23 cellular contexts compared by ENCODE assay signal in the genomic region with DNA sequence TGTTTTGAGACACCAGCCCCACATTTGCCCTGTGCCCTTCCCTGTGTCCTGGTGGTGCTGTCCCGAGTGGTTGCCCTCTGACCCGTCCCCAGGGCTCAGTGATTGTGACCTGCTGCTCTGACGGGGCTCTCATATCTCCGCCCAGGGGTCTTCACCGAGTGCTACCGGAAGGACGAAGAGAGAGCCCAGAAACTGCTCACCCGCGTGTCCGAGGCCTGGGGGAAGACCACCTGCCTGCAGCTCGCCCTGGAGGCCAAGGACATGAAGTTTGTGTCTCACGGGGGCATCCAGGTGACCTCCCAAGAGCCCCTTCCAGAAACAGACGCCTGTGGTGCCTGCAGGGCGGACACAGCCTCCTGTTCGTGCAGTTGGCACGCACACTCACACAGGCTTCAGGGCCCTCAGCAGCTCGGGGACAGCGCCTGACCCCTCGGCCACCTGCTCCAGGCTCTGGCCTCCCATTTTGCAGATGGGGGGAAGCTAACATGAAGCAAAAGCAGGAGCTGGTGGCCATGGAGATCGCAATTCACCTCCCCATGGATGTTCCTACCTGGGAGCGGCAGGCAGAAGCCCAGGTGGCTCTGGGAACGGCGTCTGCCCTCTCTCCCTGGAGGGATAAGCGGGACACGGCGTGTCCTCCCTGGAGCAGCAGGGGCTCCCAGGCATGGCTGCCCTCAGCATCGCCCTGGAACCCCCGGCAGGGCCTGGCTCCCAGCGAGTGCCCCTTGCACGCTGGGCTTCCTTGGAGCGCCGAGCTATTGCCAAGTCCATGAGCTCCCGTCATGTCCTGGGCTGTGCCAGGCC. TPM values are rescaled to one million over a fixed set of nuclear protein-coding genes. Genes with fewer than 3 reads are reported as not detected.
DNase-seq lines count a peak whose midpoint lies in the region; ATAC-seq, FAIRE-seq and TF ChIP-seq lines count a peak whose summit lies in the region.
"Had no signal": no experiment of that assay in that cellular context is flagged by ENCODE, and none has a peak within 500 bp of the region (broad histone marks: within the 10 kb centered on the region; RNA-seq: fewer than 3 reads in every experiment).

No MANE protein-coding gene starts in this region.

- H2AFZ ChIP-seq in HepG2 (ENCODE audit: low read length), result no peak overlapping the region

- H3K27me3 Mint-ChIP-seq in activated T-cell treated with anti-CD3 and anti-CD28 coated beads, Interleukin-2, amount 50 U/mL, for 24 hours, result no peaks in the 10 kb centered on the region
- H3K27me3 Mint-ChIP-seq in activated T-cell treated with anti-CD3 and anti-CD28 coated beads, Interleukin-2, amount 50 U/mL, for 72 hours (ENCODE audit: low read depth), result no peaks in the 10 kb centered on the region
- H3K27me3 Mint-ChIP-seq in natural killer cell (ENCODE audit: low read depth in 2 of 2) (no peaks in the 10 kb centered on the region), Caco-2 (ENCODE audit: insufficient read depth, unreplicated experiment) (no peaks in the 10 kb centered on the region)

- H3K79me2 ChIP-seq in HepG2 (ENCODE audit: insufficient read depth, low read length) (no peaks in the 10 kb centered on the region), mesendoderm (ENCODE audit: control insufficient read depth, insufficient read depth, low read length) (no peaks in the 10 kb centered on the region)

- no peak for TF ChIP-seq EP300 in HepG2 (IDR thresholded peaks at IDR 0.05; ENCODE audit: low read depth in 2 of 2, low read length in 2 of 2)
- no peak for TF ChIP-seq EP300 in HepG2 (CRISPR knock-in tag; IDR thresholded peaks at IDR 0.05; ENCODE audit: borderline replicate concordance)

- no peak overlapping the region for H4K5ac ChIP-seq in mesendoderm (ENCODE audit: low read length)

- H4K20me1 ChIP-seq in HepG2 (ENCODE audit: insufficient read depth, low read length), result no peaks in the 10 kb centered on the region

- CTCF ChIA-PET in HepG2 (lab: Yijun Ruan, JAX; ENCODE audit: low intra/inter-chr PET ratio, low total read pairs), result no interaction called here
- CTCF ChIA-PET in Caco-2 (lab: Charles Lee), result no interaction called here

- peaks cover 29% of the 10 kb centered on the region for H3K36me3 Mint-ChIP-seq in activated T-cell treated with anti-CD3 and anti-CD28 coated beads, Interleukin-2, amount 50 U/mL, for 24 hours (ENCODE audit: low read depth)
- no peaks in the 10 kb centered on the region for H3K36me3 Mint-ChIP-seq in activated T-cell treated with anti-CD3 and anti-CD28 coated beads, Interleukin-2, amount 50 U/mL, for 72 hours (ENCODE audit: insufficient read depth in 2 of 2)
- no peaks in the 10 kb centered on the region for H3K36me3 Mint-ChIP-seq in stimulated activated effector memory CD8-positive, alpha-beta T cell treated with anti-CD3 and anti-CD28 coated beads, Interleukin-12 subunit alpha, Interleukin-12 subunit beta, amount 100 ng/mL, for 72 hours
- H3K36me3 Mint-ChIP-seq in natural killer cell (no peaks in the 10 kb centered on the region), Caco-2 (ENCODE audit: insufficient read depth, unreplicated experiment) (no peaks in the 10 kb centered on the region)

- H3K4me1 Mint-ChIP-seq in activated T-cell treated with anti-CD3 and anti-CD28 coated beads, Interleukin-2, amount 50 U/mL, for 24 hours (ENCODE audit: low read depth), result no peaks in the 10 kb centered on the region
- no peaks in the 10 kb centered on the region for H3K4me1 Mint-ChIP-seq in activated T-cell treated with anti-CD3 and anti-CD28 coated beads, Interleukin-2, amount 50 U/mL, for 72 hours (ENCODE audit: low read depth)
- H3K4me1 Mint-ChIP-seq in stimulated activated effector memory CD8-positive, alpha-beta T cell treated with anti-CD3 and anti-CD28 coated beads, Interleukin-12 subunit alpha, Interleukin-12 subunit beta, amount 100 ng/mL, for 72 hours, result no peaks in the 10 kb centered on the region
- H3K4me1 Mint-ChIP-seq in natural killer cell, result peaks cover 0 to 4% of the 10 kb centered on the region in 2 donors
- no peaks in the 10 kb centered on the region for H3K4me1 Mint-ChIP-seq in Caco-2 (ENCODE audit: low read depth, unreplicated experiment)
- H3K4me1 Mint-ChIP-seq: CD14-positive monocyte had no signal

- H3K4ac ChIP-seq in mesendoderm (ENCODE audit: low read depth, low read length), result no peak overlapping the region

- FAIRE-seq in HepG2 (lab: Jason Lieb, UNC), result no peak
- FAIRE-seq: RCC 7860 had no signal

- H3K9ac ChIP-seq in HepG2 (ENCODE audit: insufficient read depth, low read depth, low read length), result no peak overlapping the region
- no peak overlapping the region for H3K9ac ChIP-seq in mesendoderm (ENCODE audit: low read length)

- H2BK120ac ChIP-seq in mesendoderm (ENCODE audit: low read depth, low read length), result no peak overlapping the region

- TF ChIP-seq POLR2A in HepG2 (IDR thresholded peaks at IDR 0.05; ENCODE audit: insufficient read depth in 1 of 2, low read depth in 2 of 2, low read length in 2 of 2), result no peak

- no peak for ATAC-seq in activated T-cell treated with anti-CD3 and anti-CD28 coated beads, Interleukin-2, amount 50 U/mL, for 72 hours (replicated peaks in 1 of 2)
- peak; percentile 12; the same call in 2 of the 3 replicates for ATAC-seq in HepG2
- ATAC-seq in stimulated activated effector memory CD8-positive, alpha-beta T cell treated with anti-CD3 and anti-CD28 coated beads, Interleukin-12 subunit alpha, Interleukin-12 subunit beta, amount 100 ng/mL, for 72 hours, result peak; percentile 32
- ATAC-seq in natural killer cell, result no peak

- no peak overlapping the region for H3K56ac ChIP-seq in mesendoderm (ENCODE audit: low read length)

- no peak overlapping the region for H3K18ac ChIP-seq in mesendoderm (ENCODE audit: low read length)

- 27% methylated on average over 12 of the region's 33 CpGs for WGBS in HepG2 (ENCODE audit: low lambda C conversion rate)
- no CpG with 5 or more reads among the region's 33 CpGs for whole genome bisulfite sequencing in mesendoderm (ENCODE audit: extremely low coverage, insufficient coverage, low lambda C conversion rate)

- no peak for TF ChIP-seq RAD21 in HepG2 (CRISPR knock-in tag; IDR thresholded peaks at IDR 0.05)

- H3K27me3 ChIP-seq in HepG2 (ENCODE audit: control insufficient read depth in 1 of 2, insufficient read depth in 2 of 2, low read length in 2 of 2) (peaks cover 12 to 47% of the 10 kb centered on the region in 2 experiments; a peak in 4 of 5 replicates), mesendoderm (ENCODE audit: insufficient read depth, low read length, poor library complexity) (no peaks in the 10 kb centered on the region), Caco-2 (replicated peaks; ENCODE audit: control insufficient read depth, insufficient read depth, low read length) (no peaks in the 10 kb centered on the region)

- no peaks in the 10 kb centered on the region for H3K79me1 ChIP-seq in mesendoderm (ENCODE audit: low read length)

- H3K9me3 ChIP-seq in HepG2 (ENCODE audit: low read length) (0 out of 2 replicates have a peak, but pooled peaks cover 7% of the 10 kb centered on the region), Caco-2 (no peaks in the 10 kb centered on the region; the same call in 1 of the 2 replicates)

- H3K4me1 ChIP-seq in HepG2 (ENCODE audit: insufficient read depth, low read length), result no peaks in the 10 kb centered on the region
- no peaks in the 10 kb centered on the region for H3K4me1 ChIP-seq in mesendoderm (ENCODE audit: control insufficient read depth, low read depth, low read length)
- H3K4me1 ChIP-seq in Caco-2, result no peaks in the 10 kb centered on the region

- H2AK5ac ChIP-seq in mesendoderm (ENCODE audit: low read length), result no peak overlapping the region

- no peak overlapping the region for H2BK5ac ChIP-seq in mesendoderm (ENCODE audit: low read length)

- no peak overlapping the region for H3K27ac Mint-ChIP-seq in activated T-cell treated with anti-CD3 and anti-CD28 coated beads, Interleukin-2, amount 50 U/mL, for 24 hours
- no peak overlapping the region for H3K27ac Mint-ChIP-seq in activated T-cell treated with anti-CD3 and anti-CD28 coated beads, Interleukin-2, amount 50 U/mL, for 72 hours
- no peak overlapping the region for H3K27ac Mint-ChIP-seq in stimulated activated effector memory CD8-positive, alpha-beta T cell treated with anti-CD3 and anti-CD28 coated beads, Interleukin-12 subunit alpha, Interleukin-12 subunit beta, amount 100 ng/mL, for 72 hours
- H3K27ac Mint-ChIP-seq in natural killer cell, result no peak overlapping the region
- H3K27ac Mint-ChIP-seq in Caco-2 (ENCODE audit: unreplicated experiment), result no peak overlapping the region

- no peak overlapping the region for H3K23ac ChIP-seq in mesendoderm (ENCODE audit: low read length)

- H3K36me3 ChIP-seq in HepG2 (replicated peaks in 1 of 2; ENCODE audit: control insufficient read depth in 1 of 2, insufficient read depth in 2 of 2, low read length in 2 of 2) (no peaks in the 10 kb centered on the region), mesendoderm (ENCODE audit: control insufficient read depth, insufficient read depth, low read length) (no peaks in the 10 kb centered on the region), Caco-2 (ENCODE audit: control insufficient read depth, insufficient read depth, low read length) (no peaks in the 10 kb centered on the region)

- H3K4me2 ChIP-seq in HepG2 (ENCODE audit: low read depth, low read length), result no peak overlapping the region
- H3K4me2 ChIP-seq in mesendoderm (ENCODE audit: low read length), result no peak overlapping the region

- BruUV-seq in HepG2 (replicated peaks; lab: Mats Ljungman, UMichigan), result no TSS peak
- BruUV-seq in Caco-2 (replicated peaks; lab: Mats Ljungman, UMichigan), result no TSS peak

- H3K4me3 ChIP-seq in HepG2 (replicated peaks in 1 of 3; ENCODE audit: insufficient read depth in 1 of 3, low read depth in 2 of 3, low read length in 3 of 3) (no peak overlapping the region), mesendoderm (ENCODE audit: low read length) (no peak overlapping the region), Caco-2 (ENCODE audit: low read depth, low read length) (no peak overlapping the region)

- H4K8ac ChIP-seq in mesendoderm (ENCODE audit: low read depth, low read length), result no peak overlapping the region

- H3K27ac ChIP-seq in HepG2 (ENCODE audit: extremely low read length, insufficient read depth, low read length) (no peak overlapping the region), mesendoderm (ENCODE audit: low read depth, low read length) (no peak overlapping the region)

- no peak overlapping the region for H3K4me3 Mint-ChIP-seq in activated T-cell treated with anti-CD3 and anti-CD28 coated beads, Interleukin-2, amount 50 U/mL, for 24 hours
- no peak overlapping the region for H3K4me3 Mint-ChIP-seq in activated T-cell treated with anti-CD3 and anti-CD28 coated beads, Interleukin-2, amount 50 U/mL, for 72 hours
- H3K4me3 Mint-ChIP-seq in stimulated activated effector memory CD8-positive, alpha-beta T cell treated with anti-CD3 and anti-CD28 coated beads, Interleukin-12 subunit alpha, Interleukin-12 subunit beta, amount 100 ng/mL, for 72 hours, result no peak overlapping the region
- H3K4me3 Mint-ChIP-seq in natural killer cell (no peak overlapping the region), Caco-2 (ENCODE audit: unreplicated experiment) (no peak overlapping the region)
- H3K4me3 Mint-ChIP-seq: CD14-positive monocyte had no signal

- POLR2A ChIA-PET in HepG2 (lab: Yijun Ruan, JAX) (no interaction called here), Caco-2 (lab: Charles Lee) (no interaction called here)

- intact Hi-C loops in HepG2 (cut with micrococcal nuclease; ENCODE audit: unreplicated experiment), result no loop called here
- intact Hi-C loops in natural killer cell (cut with micrococcal nuclease), result no loop called here
- intact Hi-C loops in Caco-2 (cut with micrococcal nuclease; ENCODE audit: unreplicated experiment), result no loop called here

- in situ Hi-C loops in HepG2 (cut with HindIII; ENCODE audit: extremely low pct_ligation_motif_present, low pct_unique_long_range_greater_than_20kb), result no loop called here

- TF ChIP-seq CTCF in HepG2 (CRISPR knock-in tag; IDR thresholded peaks at IDR 0.05) (no peak), natural killer cell (IDR thresholded peaks at IDR 0.05) (no peak), Caco-2 (IDR thresholded peaks at IDR 0.05; ENCODE audit: insufficient read depth in 1 of 2, low read depth in 1 of 2, low read length in 1 of 2, severe bottlenecking in 1 of 2, unreplicated experiment in 1 of 2) (no peak)

- peak; percentile 22 for DNase-seq in activated T-cell treated with anti-CD3 and anti-CD28 coated beads, Interleukin-2, amount 50 U/mL, for 24 hours
- no peak for DNase-seq in activated T-cell treated with anti-CD3 and anti-CD28 coated beads, Interleukin-2, amount 50 U/mL, for 72 hours
- DNase-seq in activated CD8-positive, alpha-beta memory T cell treated with anti-CD3 and anti-CD28 coated beads, Interleukin-2, amount 50 U/mL, for 48 hours, result peak; percentile 33
- DNase-seq in HepG2 (ENCODE audit: low spot score), result no peak
- DNase-seq in stimulated activated effector memory CD8-positive, alpha-beta T cell treated with anti-CD3 and anti-CD28 coated beads, Interleukin-12 subunit alpha, Interleukin-12 subunit beta, amount 100 ng/mL, for 72 hours (ENCODE audit: low spot score in 2 of 2), result no peak
- no peak for DNase-seq in mesendoderm
- DNase-seq in natural killer cell, result no peak
- DNase-seq in Caco-2, result no peak
- DNase-seq: DMS79 treated with DMSO at 0.1 percent for 48 hours, Karpas-422, MV-4-11, NCI-H1105 treated with DMSO at 0.1 percent for 48 hours, NCI-H1694, NCI-H2081, NCI-H2171, NCI-H345, NCI-H524, OCI-M1, Right ventricle myocardium superior had no signal

- H2BK15ac ChIP-seq in mesendoderm (replicated peaks; ENCODE audit: low read depth), result no peak overlapping the region

- peaks cover 8% of the 10 kb centered on the region for H3K9me3 Mint-ChIP-seq in activated T-cell treated with anti-CD3 and anti-CD28 coated beads, Interleukin-2, amount 50 U/mL, for 24 hours
- no peaks in the 10 kb centered on the region for H3K9me3 Mint-ChIP-seq in activated T-cell treated with anti-CD3 and anti-CD28 coated beads, Interleukin-2, amount 50 U/mL, for 72 hours
- H3K9me3 Mint-ChIP-seq in stimulated activated effector memory CD8-positive, alpha-beta T cell treated with anti-CD3 and anti-CD28 coated beads, Interleukin-12 subunit alpha, Interleukin-12 subunit beta, amount 100 ng/mL, for 72 hours, result no peaks in the 10 kb centered on the region
- H3K9me3 Mint-ChIP-seq in natural killer cell (no peaks in the 10 kb centered on the region), Caco-2 (ENCODE audit: unreplicated experiment) (no peaks in the 10 kb centered on the region)

RNA-seq across cellular contexts. Expression of a gene that starts 45.9 kb away (rescaled TPM):
- total RNA-seq in activated T-cell treated with anti-CD3 and anti-CD28 coated beads, Interleukin-2, amount 50 U/mL, for 72 hours, result 1 to 10 TPM; 2.4 to 3.2 TPM
- total RNA-seq in HepG2 (2016; rRNA removed; fragmentation: Illumina TruSeq; extraction: Trizol), result 0.07 TPM in 1 of 2 replicates, not detected in the other
- not detected in 2 replicates for total RNA-seq in HepG2 (2016; cell fraction: cytosol; rRNA removed; fragmentation: Illumina TruSeq; extraction: Trizol; ENCODE audit: low read depth)
- total RNA-seq in HepG2 (2016; cell fraction: insoluble cytoplasmic fraction; rRNA removed; fragmentation: Illumina TruSeq; extraction: Trizol), result 0.09 TPM in 1 of 2 replicates, not detected in the other
- 0.14 TPM in 1 of 2 replicates, not detected in the other for total RNA-seq in HepG2 (2016; cell fraction: membrane; rRNA removed; fragmentation: Illumina TruSeq; extraction: Trizol)
- total RNA-seq in HepG2 (2016; cell fraction: nucleus; rRNA removed; fragmentation: Illumina TruSeq; extraction: Trizol), result not detected in 2 replicates
- 0.09 and 0.20 TPM in 2 replicates for polyA plus RNA-seq in HepG2 (2011; rRNA removed)
- polyA plus RNA-seq in HepG2 (2011; cell fraction: cytosol; rRNA removed), result 0.05 and 0.06 TPM in 2 replicates
- polyA plus RNA-seq in HepG2 (2011; cell fraction: nucleus; rRNA removed), result 0.37 and 0.55 TPM in 2 replicates
- 0.27 and 0.31 TPM in 2 replicates for polyA plus RNA-seq in HepG2 (2012)
- polyA plus RNA-seq in HepG2 (2016; cell fraction: cytosol; fragmentation: Illumina TruSeq; extraction: Trizol; ENCODE audit: low read depth), result 0.08 TPM in 1 of 2 replicates, not detected in the other
- polyA plus RNA-seq in HepG2 (2016; cell fraction: insoluble cytoplasmic fraction; fragmentation: Illumina TruSeq; extraction: Trizol; ENCODE audit: low read depth), result 0.14 TPM in 1 of 2 replicates, not detected in the other
- 0.18 TPM in 1 of 2 replicates, not detected in the other for polyA plus RNA-seq in HepG2 (2016; cell fraction: membrane; fragmentation: Illumina TruSeq; extraction: Trizol; ENCODE audit: low read depth)
- polyA plus RNA-seq in HepG2 (2016; cell fraction: nucleus; fragmentation: Illumina TruSeq; extraction: Trizol; ENCODE audit: insufficient read depth, low read depth), result 0.11 and 0.37 TPM in 2 replicates
- 0.02 and 11.4 TPM in 2 replicates for polyA minus RNA-seq in HepG2 (2011; rRNA and poly(A)+ RNA removed; ENCODE audit: low replicate concordance)
- polyA minus RNA-seq in HepG2 (2011; cell fraction: cytosol; rRNA and poly(A)+ RNA removed), result 0.70 TPM in 1 of 2 replicates, not detected in the other
- polyA minus RNA-seq in HepG2 (2011; cell fraction: nucleus; rRNA and poly(A)+ RNA removed), result 0.26 and 0.50 TPM in 2 replicates
- polyA plus RNA-seq in mesendoderm (2013, experiment 1 of 2), result 0.66 TPM
- polyA plus RNA-seq in mesendoderm (2013, experiment 2 of 2), result 0.87 TPM
- 10 to 100 TPM; 21.7 to 70.5 (median 25.2) TPM for total RNA-seq in natural killer cell
- total RNA-seq in Caco-2 (2022), result 0.07 and 0.20 TPM in 2 replicates
- polyA plus RNA-seq: AG04450 had no signal

RNA-seq across cellular contexts. Expression of a gene that starts 56.0 kb away (rescaled TPM):
- 1 to 10 TPM; 2.8 to 3.8 TPM for total RNA-seq in activated T-cell treated with anti-CD3 and anti-CD28 coated beads, Interleukin-2, amount 50 U/mL, for 72 hours
- total RNA-seq in HepG2 (2016; rRNA removed; fragmentation: Illumina TruSeq; extraction: Trizol) (3.9 and 4.8 TPM in 2 replicates), natural killer cell (under 1 TPM; 0.36 to 0.50 (median 0.38) TPM), Caco-2 (2022) (4.5 and 4.7 TPM in 2 replicates)
- total RNA-seq in HepG2 (2016; cell fraction: cytosol; rRNA removed; fragmentation: Illumina TruSeq; extraction: Trizol; ENCODE audit: low read depth), result 0.97 and 1.1 TPM in 2 replicates
- total RNA-seq in HepG2 (2016; cell fraction: insoluble cytoplasmic fraction; rRNA removed; fragmentation: Illumina TruSeq; extraction: Trizol), result 3.1 and 4.8 TPM in 2 replicates
- 3.5 and 4.4 TPM in 2 replicates for total RNA-seq in HepG2 (2016; cell fraction: membrane; rRNA removed; fragmentation: Illumina TruSeq; extraction: Trizol)
- 5.2 and 5.7 TPM in 2 replicates for total RNA-seq in HepG2 (2016; cell fraction: nucleus; rRNA removed; fragmentation: Illumina TruSeq; extraction: Trizol)
- polyA plus RNA-seq in HepG2 (2011; rRNA removed), result 16.5 and 24.3 TPM in 2 replicates
- 17.5 and 19.8 TPM in 2 replicates for polyA plus RNA-seq in HepG2 (2011; cell fraction: cytosol; rRNA removed)
- 25.9 and 31.8 TPM in 2 replicates for polyA plus RNA-seq in HepG2 (2011; cell fraction: nucleus; rRNA removed)
- polyA plus RNA-seq in HepG2 (2012), result 24.1 and 27.1 TPM in 2 replicates
- 0.99 and 1.3 TPM in 2 replicates for polyA plus RNA-seq in HepG2 (2016; cell fraction: cytosol; fragmentation: Illumina TruSeq; extraction: Trizol; ENCODE audit: low read depth)
- 4.4 and 5.5 TPM in 2 replicates for polyA plus RNA-seq in HepG2 (2016; cell fraction: insoluble cytoplasmic fraction; fragmentation: Illumina TruSeq; extraction: Trizol; ENCODE audit: low read depth)
- 2.9 and 3.4 TPM in 2 replicates for polyA plus RNA-seq in HepG2 (2016; cell fraction: membrane; fragmentation: Illumina TruSeq; extraction: Trizol; ENCODE audit: low read depth)
- polyA plus RNA-seq in HepG2 (2016; cell fraction: nucleus; fragmentation: Illumina TruSeq; extraction: Trizol; ENCODE audit: insufficient read depth, low read depth), result 10.0 TPM in 2 replicates
- 3.8 and 34.5 TPM in 2 replicates for polyA minus RNA-seq in HepG2 (2011; rRNA and poly(A)+ RNA removed; ENCODE audit: low replicate concordance)
- 16.0 and 20.9 TPM in 2 replicates for polyA minus RNA-seq in HepG2 (2011; cell fraction: cytosol; rRNA and poly(A)+ RNA removed)
- polyA minus RNA-seq in HepG2 (2011; cell fraction: nucleus; rRNA and poly(A)+ RNA removed), result 10.4 and 13.4 TPM in 2 replicates
- 6.9 TPM for polyA plus RNA-seq in mesendoderm (2013, experiment 1 of 2)
- polyA plus RNA-seq in mesendoderm (2013, experiment 2 of 2), result 7.0 TPM
- total RNA-seq: M059J had no signal

Comparison
In these comparisons a context has a peak if more than half of its experiments do, and no peak if none do; other contexts are left out.
1. DNase-seq: peak in activated T-cell treated with anti-CD3 and anti-CD28 coated beads, Interleukin-2, amount 50 U/mL, for 24 hours (single experiment) and activated CD8-positive, alpha-beta memory T cell treated with anti-CD3 and anti-CD28 coated beads, Interleukin-2, amount 50 U/mL, for 48 hours (single experiment); none in activated T-cell treated with anti-CD3 and anti-CD28 coated beads, Interleukin-2, amount 50 U/mL, for 72 hours (0 of 2), HepG2 (single experiment), stimulated activated effector memory CD8-positive, alpha-beta T cell treated with anti-CD3 and anti-CD28 coated beads, Interleukin-12 subunit alpha, Interleukin-12 subunit beta, amount 100 ng/mL, for 72 hours (0 of 2), mesendoderm (single experiment), natural killer cell (single experiment) and Caco-2 (0 of 2).
2. ATAC-seq: peak in HepG2 (single experiment) and stimulated activated effector memory CD8-positive, alpha-beta T cell treated with anti-CD3 and anti-CD28 coated beads, Interleukin-12 subunit alpha, Interleukin-12 subunit beta, amount 100 ng/mL, for 72 hours (single experiment); none in activated T-cell treated with anti-CD3 and anti-CD28 coated beads, Interleukin-2, amount 50 U/mL, for 72 hours (0 of 2) and natural killer cell (0 of 3).
3. RNA of a gene that starts 45.9 kb away (total RNA-seq): 21.7 to 70.5 TPM in natural killer cell; 2.4 to 3.2 TPM in activated T-cell treated with anti-CD3 and anti-CD28 coated beads, Interleukin-2, amount 50 U/mL, for 72 hours, 0.07 to 0.20 TPM in Caco-2 and 0.07 to 0.14 TPM in HepG2; every median in the first group is over 4 times any median in the second.